Comparison of ENCODE assay signal across 1 cellular context in genomic region chr3:194728986-194729385, GRCh38.
TF ChIP-seq lines count a peak whose summit lies in the region.

No MANE protein-coding gene starts in this region.

TF ChIP-seq in GM12878, 131 proteins besides CTCF, POLR2A, EP300 and RAD21 (continued from another document):
- no peak for TF ChIP-seq ZNF687 (IDR thresholded peaks at IDR 0.05)
- TF ChIP-seq TARDBP (IDR thresholded peaks at IDR 0.05; ENCODE audit: borderline replicate concordance) = no peak
- TF ChIP-seq MYB (IDR thresholded peaks at IDR 0.05; ENCODE audit: borderline replicate concordance, low read depth, low read length) = no peak
- no peak for TF ChIP-seq SREBF2 (IDR thresholded peaks at IDR 0.05; ENCODE audit: low read length)
- TF ChIP-seq PAX8 (IDR thresholded peaks at IDR 0.05) = no peak
- no peak for TF ChIP-seq MEF2B (IDR thresholded peaks at IDR 0.05; ENCODE audit: partially characterized antibody, poor library complexity, severe bottlenecking)
TF ChIP-seq in GM12878: peak in this region for 0.
